18 cellular contexts compared by ENCODE assay signal in the genomic region with DNA sequence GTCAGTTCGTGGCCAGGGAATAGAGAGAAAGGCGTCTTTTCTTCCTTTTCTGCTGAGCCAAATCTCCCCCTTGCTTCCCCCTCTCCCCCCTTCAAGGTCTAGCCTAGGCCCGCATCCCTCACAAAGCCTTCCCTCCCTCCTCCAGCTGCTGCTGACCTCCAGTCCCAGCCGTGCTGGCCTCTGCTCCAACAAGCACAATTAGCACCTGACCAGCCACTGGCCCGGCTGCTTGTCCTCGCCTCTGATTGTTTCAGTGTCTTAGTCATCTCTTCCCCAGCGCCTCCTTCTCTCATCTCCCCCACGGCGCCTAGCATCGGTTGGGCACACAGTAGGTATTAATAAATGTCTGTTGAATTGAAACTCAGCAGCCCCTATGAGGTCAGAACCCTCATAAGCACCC. TPM values are rescaled to one million over a fixed set of nuclear protein-coding genes. Genes with fewer than 3 reads are reported as not detected.
A peak's percentile ranks its signal among the peaks of the same experiment; 100 is the strongest.
DNase-seq lines count a peak whose midpoint lies in the region; ATAC-seq, FAIRE-seq and TF ChIP-seq lines count a peak whose summit lies in the region.
"Had no signal": no experiment of that assay in that cellular context is flagged by ENCODE, and none has a peak within 500 bp of the region (broad histone marks: within the 10 kb centered on the region; RNA-seq: fewer than 3 reads in every experiment).

No MANE protein-coding gene starts in this region.

- H3K79me2 ChIP-seq in OCI-LY1 (ENCODE audit: insufficient read depth, low read length) (peaks cover 51% of the 10 kb centered on the region), endothelial cell of umbilical vein (ENCODE audit: control insufficient read depth, insufficient read depth, low read length) (peaks cover 78% of the 10 kb centered on the region)

- no peaks in the 10 kb centered on the region for H3K27me3 ChIP-seq in CD4-positive, alpha-beta T cell (ENCODE audit: control insufficient read depth, insufficient read depth, low read length)
- H3K27me3 ChIP-seq in OCI-LY1 (ENCODE audit: insufficient read depth, low read length): no peaks in the 10 kb centered on the region
- no peaks in the 10 kb centered on the region for H3K27me3 ChIP-seq in endothelial cell of umbilical vein (ENCODE audit: control insufficient read depth in 2 of 2, insufficient read depth in 2 of 2, low read length in 2 of 2)
- H3K27me3 ChIP-seq: body of pancreas had no signal

- no peak for TF ChIP-seq CTCF in CD4-positive, alpha-beta T cell (IDR thresholded peaks at IDR 0.05)
- no peak for TF ChIP-seq CTCF in OCI-LY1 (IDR thresholded peaks at IDR 0.05; ENCODE audit: low read length)
- no peak for TF ChIP-seq CTCF in endothelial cell of umbilical vein (IDR thresholded peaks at IDR 0.05; ENCODE audit: extremely low read depth in 1 of 2, insufficient read depth in 1 of 2, low read depth in 1 of 2, low read length in 2 of 2)
- TF ChIP-seq CTCF in progenitor cell of endocrine pancreas (IDR thresholded peaks at IDR 0.05; ENCODE audit: unreplicated experiment): no peak
- TF ChIP-seq CTCF in GM10266 (IDR thresholded peaks at IDR 0.05; ENCODE audit: control insufficient read depth, insufficient read depth, low read depth, missing control alignments): no peak

- CTCF ChIA-PET in CD4-positive, alpha-beta T cell (lab: Charles Lee): no interaction called here
- CTCF ChIA-PET in endothelial cell of umbilical vein (lab: Charles Lee): interaction anchor here (0.8 to 3.4 kb wide), 6 partner anchors 10 to 86 kb away, joined by 3 to 15 read pairs (median 4); no protein-coding TSS in a partner anchor

- peak overlapping the region; percentile 17 for H3K27ac ChIP-seq in CD4-positive, alpha-beta T cell (ENCODE audit: low read depth, low read length)
- H3K27ac ChIP-seq in OCI-LY1 (ENCODE audit: low read depth, low read length, poor library complexity, severe bottlenecking): no peak overlapping the region
- no peak overlapping the region for H3K27ac ChIP-seq in endothelial cell of umbilical vein (ENCODE audit: insufficient read depth, low read depth, low read length)
- no peak overlapping the region for H3K27ac ChIP-seq in caudate nucleus (ENCODE audit: low read depth, low read length)
- H3K27ac ChIP-seq: body of pancreas, prostate gland, SK-N-MC had no signal

- peaks cover 12% of the 10 kb centered on the region for H3K36me3 Mint-ChIP-seq in CD4-positive, alpha-beta T cell (ENCODE audit: low read depth)
- H3K36me3 Mint-ChIP-seq in progenitor cell of endocrine pancreas (ENCODE audit: insufficient read depth): no peaks in the 10 kb centered on the region

- H2AFZ ChIP-seq in OCI-LY1 (ENCODE audit: low read length) (no peak overlapping the region), endothelial cell of umbilical vein (ENCODE audit: low read depth, low read length) (no peak overlapping the region)

- no peak for TF ChIP-seq POLR2A in endothelial cell of umbilical vein (IDR thresholded peaks at IDR 0.05; ENCODE audit: low read depth, low read length)

- H3K36me3 ChIP-seq in OCI-LY1 (ENCODE audit: insufficient read depth, low read length) (no peaks in the 10 kb centered on the region), endothelial cell of umbilical vein (ENCODE audit: control insufficient read depth in 2 of 2, extremely low read depth in 1 of 2, insufficient read depth in 2 of 2, low read length in 2 of 2) (no peaks in the 10 kb centered on the region)
- H3K36me3 ChIP-seq: prostate gland had no signal

- H3K4me2 ChIP-seq in OCI-LY1 (ENCODE audit: low read length) (peak overlapping the region; percentile 32; the same call in 1 of the 2 replicates), endothelial cell of umbilical vein (ENCODE audit: insufficient read depth, low read length) (no peak overlapping the region)

- peak overlapping the region; percentile 40 for H3K4me3 Mint-ChIP-seq in CD4-positive, alpha-beta T cell
- H3K4me3 Mint-ChIP-seq in progenitor cell of endocrine pancreas (ENCODE audit: low read depth): no peak overlapping the region
- H3K4me3 Mint-ChIP-seq in stimulated activated naive CD8-positive, alpha-beta T cell treated with anti-CD3 and anti-CD28 coated beads, Interleukin-15, amount 100 ng/mL, for 72 hours: no peak overlapping the region
- H3K4me3 Mint-ChIP-seq: activated T-cell treated with anti-CD3 and anti-CD28 coated beads, Interleukin-2, amount 50 U/mL, for 24 hours had no signal

- H4K20me1 ChIP-seq in OCI-LY1 (ENCODE audit: insufficient read depth, low read length): no peaks in the 10 kb centered on the region
- no peaks in the 10 kb centered on the region for H4K20me1 ChIP-seq in endothelial cell of umbilical vein (replicated peaks; ENCODE audit: control insufficient read depth, extremely low read depth, insufficient read depth, low read length)

- peaks cover 43% of the 10 kb centered on the region for H3K4me1 ChIP-seq in OCI-LY1 (ENCODE audit: insufficient read depth, low read length, severe bottlenecking)
- H3K4me1 ChIP-seq in endothelial cell of umbilical vein (ENCODE audit: control insufficient read depth, extremely low read depth, insufficient read depth, low read length): peaks cover 23% of the 10 kb centered on the region
- H3K4me1 ChIP-seq: body of pancreas, prostate gland had no signal

- ATAC-seq in CD4-positive, alpha-beta T cell (ENCODE audit: poor library complexity): no peak
- no peak for ATAC-seq in stimulated activated naive CD8-positive, alpha-beta T cell treated with anti-CD3 and anti-CD28 coated beads, Interleukin-15, amount 100 ng/mL, for 72 hours
- ATAC-seq: body of pancreas had no signal

- intact Hi-C loops in CD4-positive, alpha-beta T cell (cut with DNase I, micrococcal nuclease): no loop called here
- intact Hi-C loops in endothelial cell of umbilical vein (cut with micrococcal nuclease): loop anchor here (1.0 kb wide), 2 partner anchors 8 to 21 kb away; no protein-coding TSS in a partner anchor

- H3K4me1 Mint-ChIP-seq in CD4-positive, alpha-beta T cell (ENCODE audit: low read depth): peaks cover 58% of the 10 kb centered on the region
- H3K4me1 Mint-ChIP-seq in progenitor cell of endocrine pancreas (ENCODE audit: low read depth): peaks cover 13% of the 10 kb centered on the region
- peaks cover 60% of the 10 kb centered on the region for H3K4me1 Mint-ChIP-seq in stimulated activated naive CD8-positive, alpha-beta T cell treated with anti-CD3 and anti-CD28 coated beads, Interleukin-15, amount 100 ng/mL, for 72 hours

- H3K27ac Mint-ChIP-seq in CD4-positive, alpha-beta T cell: peak overlapping the region; percentile 64
- H3K27ac Mint-ChIP-seq in progenitor cell of endocrine pancreas: peak overlapping the region; percentile 33
- H3K27ac Mint-ChIP-seq in stimulated activated naive CD8-positive, alpha-beta T cell treated with anti-CD3 and anti-CD28 coated beads, Interleukin-15, amount 100 ng/mL, for 72 hours: peak overlapping the region in 1 of 2 donors; percentile 72

- no peaks in the 10 kb centered on the region for H3K9me3 Mint-ChIP-seq in CD4-positive, alpha-beta T cell
- peaks cover 9% of the 10 kb centered on the region for H3K9me3 Mint-ChIP-seq in progenitor cell of endocrine pancreas (ENCODE audit: low read depth)
- no peaks in the 10 kb centered on the region for H3K9me3 Mint-ChIP-seq in stimulated activated naive CD8-positive, alpha-beta T cell treated with anti-CD3 and anti-CD28 coated beads, Interleukin-15, amount 100 ng/mL, for 72 hours
- H3K9me3 Mint-ChIP-seq: activated T-cell treated with anti-CD3 and anti-CD28 coated beads, Interleukin-2, amount 50 U/mL, for 24 hours had no signal

- H3K27me3 Mint-ChIP-seq in CD4-positive, alpha-beta T cell: no peaks in the 10 kb centered on the region
- peaks cover 4% of the 10 kb centered on the region for H3K27me3 Mint-ChIP-seq in progenitor cell of endocrine pancreas
- H3K27me3 Mint-ChIP-seq in stimulated activated naive CD8-positive, alpha-beta T cell treated with anti-CD3 and anti-CD28 coated beads, Interleukin-15, amount 100 ng/mL, for 72 hours: no peaks in the 10 kb centered on the region

- no peaks in the 10 kb centered on the region for H3K9me1 ChIP-seq in endothelial cell of umbilical vein (replicated peaks; ENCODE audit: control insufficient read depth, extremely low read depth, insufficient read depth, low read length)

- POLR2A ChIA-PET in CD4-positive, alpha-beta T cell (lab: Charles Lee): interaction anchor here (1.3 kb wide), 1 partner anchor 14 kb away, joined by 3 read pairs; no protein-coding TSS in a partner anchor
- POLR2A ChIA-PET in endothelial cell of umbilical vein (lab: Charles Lee): interaction anchor here (0.6 to 1.0 kb wide), 2 partner anchors 21 to 76 kb away, joined by 3 read pairs; no protein-coding TSS in a partner anchor

- no peaks in the 10 kb centered on the region for H3F3A ChIP-seq in OCI-LY1 (ENCODE audit: insufficient read depth, low read length)

- H3K9me2 ChIP-seq in OCI-LY1 (ENCODE audit: low read depth, low read length): no peaks in the 10 kb centered on the region

- peak overlapping the region; percentile 10; the same call in 1 of the 2 replicates for H3K9ac ChIP-seq in OCI-LY1 (ENCODE audit: low read length)
- H3K9ac ChIP-seq in endothelial cell of umbilical vein (replicated peaks; ENCODE audit: extremely low read depth, insufficient read depth, low read length): no peak overlapping the region

- no peak overlapping the region for H3K4me3 ChIP-seq in OCI-LY1 (ENCODE audit: low read depth, low read length, poor library complexity, severe bottlenecking)
- no peak overlapping the region for H3K4me3 ChIP-seq in endothelial cell of umbilical vein (replicated peaks in 1 of 3; ENCODE audit: insufficient read depth in 1 of 3, low read depth in 1 of 3, low read length in 3 of 3)
- H3K4me3 ChIP-seq: body of pancreas, lung, prostate gland, SK-N-MC had no signal

- dilution Hi-C loops in endothelial cell of umbilical vein (cut with MboI; ENCODE audit: extremely low pct_ligation_motif_present, low sequenced_read_pairs): no loop called here

- DNase-seq in CD4-positive, alpha-beta T cell: no peak
- DNase-seq in endothelial cell of umbilical vein (ENCODE audit: low read depth, low spot score) (peak; percentile 62), progenitor cell of endocrine pancreas (ENCODE audit: low spot score, unreplicated experiment) (no peak), GM10266 (ENCODE audit: extremely low spot score) (no peak), NCI-H226 (no peak), caudate nucleus (lab: John Stamatoyannopoulos, UW) (no peak)
- DNase-seq in stimulated activated naive CD8-positive, alpha-beta T cell treated with anti-CD3 and anti-CD28 coated beads, Interleukin-15, amount 100 ng/mL, for 72 hours: no peak
- DNase-seq: activated CD4-positive, CD25-positive, alpha-beta regulatory T cell treated with anti-CD3 and anti-CD28 coated beads, Interleukin-2, amount 50 U/mL, for 72 hours; activated T-cell treated with anti-CD3 and anti-CD28 coated beads, Interleukin-2, amount 50 U/mL, for 24 hours; body of pancreas; hippocampal formation; NCI-H1417; NCI-H748 treated with DMSO at 0.1 percent for 48 hours; stimulated activated CD4-positive, alpha-beta T cell treated with anti-CD3 and anti-CD28 coated beads, Interleukin-1b, Interleukin-23, amount 100 ng/mL, for 48 hours had no signal

- no peaks in the 10 kb centered on the region for H3K9me3 ChIP-seq in CD4-positive, alpha-beta T cell (ENCODE audit: control insufficient read depth, low read length)
- H3K9me3 ChIP-seq in OCI-LY1 (ENCODE audit: low read length) (no peaks in the 10 kb centered on the region), endothelial cell of umbilical vein (replicated peaks; ENCODE audit: control insufficient read depth, insufficient read depth, low read length) (no peaks in the 10 kb centered on the region)
- H3K9me3 ChIP-seq: body of pancreas, prostate gland had no signal

- no TSS peak for BruUV-seq in endothelial cell of umbilical vein (replicated peaks; lab: Mats Ljungman, UMichigan)

- FAIRE-seq in endothelial cell of umbilical vein (lab: Jason Lieb, UNC): peak; percentile 90

RNA-seq across cellular contexts. Expression of gene ELF4, which starts 4.2 kb away (rescaled TPM):
- 10 to 100 TPM; 17.3 to 17.4 TPM for total RNA-seq in CD4-positive, alpha-beta T cell
- total RNA-seq in endothelial cell of umbilical vein: 32.9 and 33.4 TPM in 2 replicates
- 31.6 and 31.9 TPM in 2 replicates for polyA plus RNA-seq in endothelial cell of umbilical vein
- polyA plus RNA-seq in endothelial cell of umbilical vein (2011; cell fraction: cytosol; rRNA removed): 28.5 and 29.1 TPM in 2 replicates
- 26.4 and 28.7 TPM in 2 replicates for polyA plus RNA-seq in endothelial cell of umbilical vein (2011; cell fraction: nucleus; rRNA removed)
- 30.7 and 30.8 TPM in 2 replicates for polyA plus RNA-seq in endothelial cell of umbilical vein (2012)
- polyA minus RNA-seq in endothelial cell of umbilical vein: 58.5 and 62.5 TPM in 2 replicates
- 26.4 TPM for polyA minus RNA-seq in endothelial cell of umbilical vein (2011; cell fraction: cytosol; rRNA and poly(A)+ RNA removed)
- polyA minus RNA-seq in endothelial cell of umbilical vein (2011; cell fraction: nucleus; rRNA and poly(A)+ RNA removed): 12.4 and 14.0 TPM in 2 replicates
- 4.8 and 6.2 TPM in 2 replicates for total RNA-seq in progenitor cell of endocrine pancreas

RNA-seq across cellular contexts. Expression of gene AIFM1, which starts 59.6 kb away (rescaled TPM):
- 1 to 10 TPM; 6.1 to 6.4 TPM for total RNA-seq in CD4-positive, alpha-beta T cell
- total RNA-seq in endothelial cell of umbilical vein (29.7 and 30.6 TPM in 2 replicates), progenitor cell of endocrine pancreas (35.2 and 35.5 TPM in 2 replicates)
- polyA plus RNA-seq in endothelial cell of umbilical vein: 17.2 and 23.7 TPM in 2 replicates
- 24.7 and 29.3 TPM in 2 replicates for polyA plus RNA-seq in endothelial cell of umbilical vein (2011; cell fraction: cytosol; rRNA removed)
- 22.8 and 29.3 TPM in 2 replicates for polyA plus RNA-seq in endothelial cell of umbilical vein (2011; cell fraction: nucleus; rRNA removed)
- polyA plus RNA-seq in endothelial cell of umbilical vein (2012): 40.2 and 40.8 TPM in 2 replicates
- 20.1 and 23.0 TPM in 2 replicates for polyA minus RNA-seq in endothelial cell of umbilical vein
- 26.1 TPM for polyA minus RNA-seq in endothelial cell of umbilical vein (2011; cell fraction: cytosol; rRNA and poly(A)+ RNA removed)
- 5.7 and 7.1 TPM in 2 replicates for polyA minus RNA-seq in endothelial cell of umbilical vein (2011; cell fraction: nucleus; rRNA and poly(A)+ RNA removed)
